ENCODE assay signal across 11 cellular contexts in the genomic region with DNA sequence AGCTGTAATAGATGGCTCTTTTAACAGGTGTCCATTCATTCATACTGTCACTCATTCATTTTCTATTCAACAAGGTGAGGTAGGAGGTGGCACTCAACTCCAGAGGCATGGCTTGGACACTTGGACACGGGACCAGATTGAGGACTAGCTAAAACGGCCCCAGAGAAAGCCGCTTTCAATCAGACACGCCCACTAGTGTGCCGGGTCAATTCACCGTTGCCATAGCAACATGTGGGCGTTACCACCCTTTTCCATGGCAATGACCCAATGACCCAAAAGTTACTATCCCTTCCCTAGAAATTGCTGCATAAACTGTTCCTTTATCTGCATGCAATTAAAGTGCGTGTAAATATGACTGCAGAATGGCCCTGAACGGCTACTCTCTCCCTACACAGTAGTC. TPM values are rescaled to one million over a fixed set of nuclear protein-coding genes. Genes with fewer than 3 reads are reported as not detected.
DNase-seq lines count a peak whose midpoint lies in the region; ATAC-seq, FAIRE-seq and TF ChIP-seq lines count a peak whose summit lies in the region.
"Had no signal": no experiment of that assay in that cellular context is flagged by ENCODE, and none has a peak within 500 bp of the region (broad histone marks: within the 10 kb centered on the region; RNA-seq: fewer than 3 reads in every experiment).

No MANE protein-coding gene starts in this region.

- H3K4me1 Mint-ChIP-seq in HFFc6 (ENCODE audit: low read depth): peaks cover 33% of the 10 kb centered on the region

- no peaks in the 10 kb centered on the region for H3K36me3 Mint-ChIP-seq in HFFc6 (ENCODE audit: low read depth)

- H3K4me1 ChIP-seq in BLaER1 treated with 17β-estradiol and CSF1 and Interleukin-3, amounts not matched to agents 10 nM and 100 nM: peaks cover 23 to 53% (median 35%) of the 10 kb centered on the region in 10 experiments
- H3K4me1 ChIP-seq in heart right ventricle (peaks cover 14 to 52% (median 45%) of the 10 kb centered on the region in 9 donors), neuron (ENCODE audit: insufficient read depth, low read length) (peaks cover 37% of the 10 kb centered on the region)

- FAIRE-seq in GM12891 (lab: Jason Lieb, UNC): no peak

- no peaks in the 10 kb centered on the region for H3K36me3 ChIP-seq in BLaER1 treated with 17β-estradiol and CSF1 and Interleukin-3, amounts not matched to agents 10 nM and 100 nM
- H3K36me3 ChIP-seq in heart right ventricle (no peaks in the 10 kb centered on the region), neuron (ENCODE audit: insufficient read depth, low read length) (no peaks in the 10 kb centered on the region)

- H3K4me2 ChIP-seq in BLaER1 treated with 17β-estradiol and CSF1 and Interleukin-3, amounts not matched to agents 10 nM and 100 nM: peak overlapping the region; percentile 66 to 85 (median 80); a peak in 20 of 22 replicates

- H3K9me3 ChIP-seq in BLaER1 treated with 17β-estradiol and CSF1 and Interleukin-3, amounts not matched to agents 10 nM and 100 nM (replicated peaks in 1 of 11): peaks cover 11 to 40% (median 17%) of the 10 kb centered on the region in 11 experiments
- H3K9me3 ChIP-seq in heart right ventricle: no peaks in the 10 kb centered on the region
- H3K9me3 ChIP-seq in neuron (ENCODE audit: low read length): no peaks in the 10 kb centered on the region

- H4K20me1 ChIP-seq in BLaER1 treated with 17β-estradiol and CSF1 and Interleukin-3, amounts not matched to agents 10 nM and 100 nM: no peaks in the 10 kb centered on the region

- peak overlapping the region; percentile 69 for H2AFZ ChIP-seq in neuron (ENCODE audit: low read depth, low read length)

- H3K27me3 Mint-ChIP-seq in HFFc6 (ENCODE audit: insufficient read depth): peaks cover 11% of the 10 kb centered on the region
- H3K27me3 Mint-ChIP-seq: B cell had no signal

- H3K9me3 Mint-ChIP-seq in HFFc6: no peaks in the 10 kb centered on the region

- peak overlapping the region in 6 of 11 experiments; percentile 53 to 71 (median 66); a peak in 12 of 22 replicates for H3K9ac ChIP-seq in BLaER1 treated with 17β-estradiol and CSF1 and Interleukin-3, amounts not matched to agents 10 nM and 100 nM

- TF ChIP-seq POLR2A in GM12891 (IDR thresholded peaks at IDR 0.05; ENCODE audit: low read depth, low read length): no peak

- ATAC-seq in heart right ventricle: peak; percentile 6 to 46 (median 28)
- no peak for ATAC-seq in HG03342 (IDR thresholded peaks at IDR 0.05; ENCODE audit: unreplicated experiment)

- 29 to 56% (median 30%) methylated on average over 9 of the region's 9 CpGs for WGBS in adipose tissue, 3 donors
- 36 to 60% methylated on average over 9 of the region's 9 CpGs for WGBS in heart right ventricle, 2 donors

- no peaks in the 10 kb centered on the region for H3K27me3 ChIP-seq in BLaER1 treated with 17β-estradiol and CSF1 and Interleukin-3, amounts not matched to agents 10 nM and 100 nM
- H3K27me3 ChIP-seq in heart right ventricle: no peaks in the 10 kb centered on the region
- H3K27me3 ChIP-seq in neuron (ENCODE audit: insufficient read depth, low read length): no peaks in the 10 kb centered on the region

- H3K4me3 Mint-ChIP-seq in HFFc6: no peak overlapping the region

- H3K27ac ChIP-seq in BLaER1 treated with 17β-estradiol and CSF1 and Interleukin-3, amounts not matched to agents 10 nM and 100 nM: peak overlapping the region in 10 of 11 experiments; percentile 76 to 87 (median 82); a peak in 19 of 22 replicates
- H3K27ac ChIP-seq in adipose tissue (ENCODE audit: low read depth, low read length) (peak overlapping the region; percentile 21), heart right ventricle (peak overlapping the region; percentile 56 to 92 (median 86))

- peak overlapping the region in 6 of 10 experiments; percentile 8 to 38 (median 28); a peak in 7 of 20 replicates for H3K4me3 ChIP-seq in BLaER1 treated with 17β-estradiol and CSF1 and Interleukin-3, amounts not matched to agents 10 nM and 100 nM
- H3K4me3 ChIP-seq in heart right ventricle (peak overlapping the region in 1 of 10 donors; percentile 1), neuron (ENCODE audit: low read length) (peak overlapping the region; percentile 52)

- H3K27ac Mint-ChIP-seq in HFFc6: no peak overlapping the region
- H3K27ac Mint-ChIP-seq: B cell had no signal

- intact Hi-C loops in heart right ventricle (cut with DNase I): loop anchor here in 6 of 10 donors (2.0 to 10.0 kb wide), 7 partner anchors 48 to 74 kb away; partner anchors contain the start of gene LGALSL (in 5 of the 6)

- DNase-seq in heart right ventricle: peak; percentile 23 to 64
- DNase-seq in GM12891 (ENCODE audit: insufficient read length, low spot score): no peak
- DNase-seq in mesenteric fat pad (ENCODE audit: low spot score): no peak
- DNase-seq in HFFc6: no peak
- DNase-seq: amniotic stem cell, NCI-H524 had no signal

- TF ChIP-seq CTCF in heart right ventricle (IDR thresholded peaks at IDR 0.05): no peak
- TF ChIP-seq CTCF in HFFc6 (IDR thresholded peaks at IDR 0.05): no peak

TF ChIP-seq in GM12891, 5 proteins besides CTCF, POLR2A, EP300 and RAD21:
- TF ChIP-seq SPI1 (IDR thresholded peaks at IDR 0.05; ENCODE audit: low read depth, low read length) (no peak), POU2F2 (IDR thresholded peaks at IDR 0.05; ENCODE audit: low read depth, low read length) (no peak), TAF1 (IDR thresholded peaks at IDR 0.05; ENCODE audit: low read depth, low read length) (no peak), POLR2AphosphoS5 (IDR thresholded peaks at IDR 0.05; ENCODE audit: low read depth, low read length) (no peak)

RNA-seq across cellular contexts. Expression of gene LGALSL, which starts 49.2 kb away (rescaled TPM):
- polyA plus RNA-seq in adipose tissue: 10 to 100 TPM in 1 of 3 donors, 1 to 10 TPM in 2; 2.3 to 10.1 (median 6.4) TPM
- total RNA-seq in heart right ventricle: 10 to 100 TPM in 7 of 10 donors, 1 to 10 TPM in 3; 5.3 to 24.8 (median 12.3) TPM
- 1 to 10 TPM; 5.8 to 9.4 TPM for polyA plus RNA-seq in heart right ventricle
- 5.8 TPM for polyA plus RNA-seq in GM12891 (2012; ENCODE audit: low read depth, missing spikeins)
- 21.7 TPM for total RNA-seq in mesenteric fat pad
- total RNA-seq in HFFc6 (2021; fragmentation: NEBNext Ultra II Directional; extraction: Animal tissue kit (Norgen Biotek cat#: 25700)): 1 to 10 TPM in 2 of 6 experiments, under 1 TPM in 4; 0.64 to 2.1 (median 0.82) TPM

Comparison
In these comparisons a context has a peak if more than half of its experiments do, and no peak if none do; other contexts are left out.
1. H3K27ac ChIP-seq: peak in every context shown above with its lines; median percentile 86 in heart right ventricle; 82 in BLaER1 treated with 17β-estradiol and CSF1 and Interleukin-3, amounts not matched to agents 10 nM and 100 nM; 21 in adipose tissue.
2. DNase-seq: peak in heart right ventricle (2 of 2); none in GM12891 (single experiment), mesenteric fat pad (single experiment) and HFFc6 (single experiment).